In genomic region chr7:70268179-70268578, GRCh38 we compare ENCODE assay signal across 33 cellular contexts.
"Had no signal": no experiment of that assay in that cellular context is flagged by ENCODE, and none has a peak within 500 bp of the region (broad histone marks: within the 10 kb centered on the region; RNA-seq: fewer than 3 reads in every experiment).

No MANE protein-coding gene starts in this region.

- H3K27me3 ChIP-seq: MG63 had no signal

- H3K27ac ChIP-seq: KMS-11 had no signal

- DNase-seq: Karpas-422, Kasumi-1, KBM-7, KG1, MG63, MM.1S, MV-4-11, NCI-H1048, NCI-H1092, NCI-H1092 treated with DMSO at 0.1 percent for 48 hours, NCI-H1105, NCI-H1105 treated with DMSO at 0.1 percent for 48 hours, NCI-H1417 treated with DMSO at 0.1 percent for 48 hours, NCI-H1436, NCI-H1436 treated with DMSO at 0.1 percent for 48 hours, NCI-H146, NCI-H1694, NCI-H1694 treated with DMSO at 0.1 percent for 48 hours, NCI-H187, NCI-H187 treated with DMSO at 0.1 percent for 48 hours, NCI-H2029, NCI-H2029 treated with DMSO at 0.1 percent for 48 hours, NCI-H2081, NCI-H2081 treated with DMSO at 0.1 percent for 48 hours, NCI-H2107, NCI-H2171, NCI-H2171 treated with DMSO at 0.1 percent for 48 hours, NCI-H2227 treated with DMSO at 0.1 percent for 48 hours, NCI-H226, NCI-H345, NCI-H446, NCI-H446 treated with DMSO at 0.1 percent for 48 hours had no signal

- H3K36me3 ChIP-seq: MG63 had no signal

- H3K9me3 ChIP-seq: MG63 had no signal

- H3K4me3 ChIP-seq: MG63 had no signal
